In genomic region chr12:63045020-63045860, GRCh38 we compare ENCODE assay signal across 12 cellular contexts.
DNase-seq lines count a peak whose midpoint lies in the region; ATAC-seq, FAIRE-seq and TF ChIP-seq lines count a peak whose summit lies in the region.
"Had no signal": no experiment of that assay in that cellular context is flagged by ENCODE, and none has a peak within 500 bp of the region (broad histone marks: within the 10 kb centered on the region; RNA-seq: fewer than 3 reads in every experiment).

No MANE protein-coding gene starts in this region.

- WGBS in right cardiac atrium = 54% methylated on average over 4 of the region's 4 CpGs

- H3K79me2 ChIP-seq in keratinocyte (ENCODE audit: control insufficient read depth, insufficient read depth, low read length) = no peaks in the 10 kb centered on the region

- H4K20me1 ChIP-seq in keratinocyte (ENCODE audit: control insufficient read depth, extremely low read depth, insufficient read depth, low read length) = no peaks in the 10 kb centered on the region

- in situ Hi-C loops in brain microvascular endothelial cell (cut with HindIII; ENCODE audit: low pct_ligation_motif_present, low sequenced_read_pairs) = no loop called here

- H3K4me3 ChIP-seq in right cardiac atrium (ENCODE audit: low read length) = no peak overlapping the region
- no peak overlapping the region for H3K4me3 ChIP-seq in brain microvascular endothelial cell (ENCODE audit: low read depth, low read length)
- no peak overlapping the region for H3K4me3 ChIP-seq in keratinocyte (ENCODE audit: control insufficient read depth in 2 of 3, extremely low read depth in 1 of 3, insufficient read depth in 2 of 3, low read depth in 1 of 3, low read length in 3 of 3)

- H3K27ac ChIP-seq in right cardiac atrium (ENCODE audit: low read length) = no peak overlapping the region
- H3K27ac ChIP-seq in brain microvascular endothelial cell = peak overlapping the region; percentile 49
- H3K27ac ChIP-seq in keratinocyte (ENCODE audit: control insufficient read depth, insufficient read depth, low read length) = no peak overlapping the region

- DNase-seq in right cardiac atrium (no peak), left ventricle myocardium superior (no peak), brain microvascular endothelial cell (peak; percentile 75), keratinocyte (ENCODE audit: low read depth, low spot score) (no peak)
- DNase-seq: activated T-cell treated with anti-CD3 and anti-CD28 coated beads, Interleukin-2, amount 50 U/mL, for 24 hours; naive thymus-derived CD8-positive, alpha-beta T cell; NCI-H1930 had no signal

- H3K27me3 ChIP-seq in right cardiac atrium (ENCODE audit: control insufficient read depth, insufficient read depth) = no peaks in the 10 kb centered on the region
- no peaks in the 10 kb centered on the region for H3K27me3 ChIP-seq in brain microvascular endothelial cell (replicated peaks)
- H3K27me3 ChIP-seq in keratinocyte (ENCODE audit: control insufficient read depth, extremely low read depth, insufficient read depth, low read length) = no peaks in the 10 kb centered on the region

- no peaks in the 10 kb centered on the region for H3K9me1 ChIP-seq in keratinocyte (ENCODE audit: control insufficient read depth, extremely low read depth, insufficient read depth, low read length)

- peak overlapping the region; percentile 20 for H2AFZ ChIP-seq in keratinocyte (ENCODE audit: control insufficient read depth, low read length)

- ATAC-seq in right cardiac atrium (peak; percentile 14 to 52), left ventricle myocardium superior (no peak), HG02885 (IDR thresholded peaks at IDR 0.05; ENCODE audit: poor library complexity, unreplicated experiment) (no peak), GM18505 (IDR thresholded peaks at IDR 0.05; ENCODE audit: unreplicated experiment) (no peak), GM21381 (IDR thresholded peaks at IDR 0.05; ENCODE audit: unreplicated experiment) (no peak), HG02610 (IDR thresholded peaks at IDR 0.05; ENCODE audit: unreplicated experiment) (no peak)
- ATAC-seq: naive thymus-derived CD8-positive, alpha-beta T cell had no signal

- H3K36me3 ChIP-seq in brain microvascular endothelial cell (replicated peaks) (no peaks in the 10 kb centered on the region), keratinocyte (ENCODE audit: control insufficient read depth in 2 of 2, extremely low read depth in 1 of 2, insufficient read depth in 2 of 2, low read length in 2 of 2) (no peaks in the 10 kb centered on the region)

- no peak for TF ChIP-seq POLR2A in GM18505 (IDR thresholded peaks at IDR 0.05; ENCODE audit: borderline replicate concordance, extremely low read depth, insufficient read depth, insufficient read length)

- intact Hi-C loops in right cardiac atrium (cut with DNase I) = no loop called here
- intact Hi-C loops in left ventricle myocardium superior (cut with micrococcal nuclease) = no loop called here

- H3K4me1 ChIP-seq in right cardiac atrium (ENCODE audit: control insufficient read depth, insufficient read depth, low read length) (no peaks in the 10 kb centered on the region), keratinocyte (ENCODE audit: control insufficient read depth, extremely low read depth, insufficient read depth, low read length) (peaks cover 8% of the 10 kb centered on the region)

- no peak overlapping the region for H3K9ac ChIP-seq in keratinocyte (ENCODE audit: control insufficient read depth, extremely low read depth, insufficient read depth, low read length)

- H3K4me2 ChIP-seq in keratinocyte (ENCODE audit: control insufficient read depth, extremely low read depth, insufficient read depth, low read depth, low read length) = peak overlapping the region; percentile 31

- dilution Hi-C loops in keratinocyte (cut with MboI; ENCODE audit: extremely low pct_ligation_motif_present, low sequenced_read_pairs) = no loop called here

- peak; percentile 87 for FAIRE-seq in keratinocyte (lab: Jason Lieb, UNC)
- FAIRE-seq: TTC549 had no signal

- no peak for TF ChIP-seq CTCF in brain microvascular endothelial cell (IDR thresholded peaks at IDR 0.05; ENCODE audit: low read depth, low read length, missing control alignments)
- TF ChIP-seq CTCF in keratinocyte (optimal IDR thresholded peaks at IDR 0.05 in 1 of 3, IDR thresholded peaks at IDR 0.05 in 1 of 3, conservative IDR thresholded peaks at IDR 0.05 in 1 of 3; ENCODE audit: extremely low read depth in 1 of 3, insufficient read depth in 2 of 3, low read length in 3 of 3) = no peak

- H3K9me3 ChIP-seq in right cardiac atrium (ENCODE audit: control insufficient read depth, low read length) (no peaks in the 10 kb centered on the region), keratinocyte (ENCODE audit: control insufficient read depth, low read depth, low read length) (no peaks in the 10 kb centered on the region)

Comparison
In these comparisons a context has a peak if more than half of its experiments do, and no peak if none do; other contexts are left out.
1. ATAC-seq: peak in right cardiac atrium (2 of 2); none in left ventricle myocardium superior (single experiment), HG02885 (single experiment), GM18505 (single experiment), GM21381 (single experiment) and HG02610 (single experiment).